In the genomic region with DNA sequence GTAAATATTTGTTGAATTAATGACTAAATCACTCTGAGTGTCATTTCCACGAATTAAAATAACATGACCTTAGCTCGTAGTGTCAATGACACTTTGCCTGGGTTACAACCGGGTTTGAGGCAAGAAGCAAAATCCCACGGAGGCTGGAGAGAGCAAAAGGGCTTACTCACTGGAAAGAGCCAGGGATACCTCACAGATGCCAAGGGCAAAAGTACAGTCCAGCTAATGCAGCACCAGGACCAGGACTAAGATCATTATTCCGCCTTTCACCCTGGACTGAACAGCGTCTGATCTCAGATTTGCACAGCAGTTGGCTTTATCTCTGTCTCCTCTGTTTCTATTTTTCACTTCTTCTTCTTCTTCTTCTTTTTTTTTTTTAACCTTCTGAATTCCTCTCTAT, we compare ENCODE assay signal across 8 cellular contexts.
"Had no signal": no experiment of that assay in that cellular context is flagged by ENCODE, and none has a peak within 500 bp of the region (broad histone marks: within the 10 kb centered on the region; RNA-seq: fewer than 3 reads in every experiment).

No MANE protein-coding gene starts in this region.

- H3K4me3 Mint-ChIP-seq: H9, IgD-negative memory B cell had no signal

- FAIRE-seq: H54, HTR-8/SVneo had no signal

- H3K4me2 ChIP-seq: KMS-11 had no signal

- H3K36me3 Mint-ChIP-seq: IgD-negative memory B cell had no signal

- H3K9me3 Mint-ChIP-seq: H9 had no signal

- H3K27ac Mint-ChIP-seq: H9, IgD-negative memory B cell had no signal

- H3K4me1 Mint-ChIP-seq: IgD-negative memory B cell had no signal

- H3K9ac ChIP-seq: KMS-11 had no signal

- DNase-seq: GOT3, H9, HCEC 1CT, KBM-7 had no signal

- H3K27ac ChIP-seq: KMS-11 had no signal
